Comparison of ENCODE assay signal across 12 cellular contexts in the genomic region with DNA sequence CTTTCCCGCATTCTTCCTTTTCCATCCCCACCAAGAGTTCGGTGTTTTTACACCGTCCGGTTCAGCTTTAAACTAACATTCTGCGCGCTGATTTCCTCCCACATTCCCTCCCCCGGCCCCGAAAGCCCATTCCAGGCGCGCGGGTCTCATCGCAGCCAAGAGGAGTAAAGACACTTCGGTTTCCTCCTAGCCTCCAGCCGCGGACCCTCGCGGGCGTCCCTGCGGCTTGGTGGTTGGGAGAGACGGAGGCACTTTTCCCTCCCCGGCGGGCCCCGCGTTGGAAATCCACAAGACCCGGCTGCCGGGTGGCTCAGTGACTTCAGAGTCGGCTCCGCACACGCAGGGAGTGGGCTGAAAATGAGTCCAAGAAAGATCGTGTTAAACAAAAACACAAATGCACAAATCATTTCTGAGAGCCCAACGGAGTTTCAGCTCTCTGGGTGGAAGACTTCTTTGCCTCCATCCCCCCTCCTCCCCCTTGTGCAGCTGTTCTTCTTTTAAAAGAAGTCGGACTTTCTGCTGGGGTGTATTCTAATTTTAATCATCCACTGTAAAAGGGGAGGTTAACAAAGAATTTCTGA. TPM values are rescaled to one million over a fixed set of nuclear protein-coding genes. Genes with fewer than 3 reads are reported as not detected.
DNase-seq lines count a peak whose midpoint lies in the region; ATAC-seq and TF ChIP-seq lines count a peak whose summit lies in the region.
"Had no signal": no experiment of that assay in that cellular context is flagged by ENCODE, and none has a peak within 500 bp of the region (broad histone marks: within the 10 kb centered on the region; RNA-seq: fewer than 3 reads in every experiment).

No MANE protein-coding gene starts in this region.

- no TSS peak for BruUV-seq in Caco-2 (replicated peaks; lab: Mats Ljungman, UMichigan)

- CTCF ChIA-PET in Caco-2 (lab: Charles Lee) (no interaction called here), HEK293T (lab: Yijun Ruan, JAX) (no interaction called here)

- H3K4me3 Mint-ChIP-seq in Caco-2 (ENCODE audit: unreplicated experiment): peak overlapping the region; percentile 73
- H3K4me3 Mint-ChIP-seq in osteocyte (ENCODE audit: unreplicated experiment): peak overlapping the region; percentile 50

- H3K4me1 Mint-ChIP-seq in Caco-2 (ENCODE audit: low read depth, unreplicated experiment) (no peaks in the 10 kb centered on the region), osteocyte (ENCODE audit: unreplicated experiment) (peaks cover 46% of the 10 kb centered on the region)

- TF ChIP-seq CTCF in Caco-2 (IDR thresholded peaks at IDR 0.05; ENCODE audit: insufficient read depth in 1 of 2, low read depth in 1 of 2, low read length in 1 of 2, severe bottlenecking in 1 of 2, unreplicated experiment in 1 of 2) (no peak), coronary artery (IDR thresholded peaks at IDR 0.05) (no peak), osteocyte (IDR thresholded peaks at IDR 0.05) (no peak), body of pancreas (IDR thresholded peaks at IDR 0.05) (no peak)

- no peaks in the 10 kb centered on the region for H3K9me3 ChIP-seq in Caco-2
- no peaks in the 10 kb centered on the region for H3K9me3 ChIP-seq in body of pancreas

- H3K36me3 ChIP-seq in Caco-2 (ENCODE audit: control insufficient read depth, insufficient read depth, low read length) (no peaks in the 10 kb centered on the region), body of pancreas (replicated peaks in 1 of 2; ENCODE audit: insufficient read depth in 1 of 2, low read depth in 2 of 2) (no peaks in the 10 kb centered on the region)

- H3K27ac Mint-ChIP-seq in Caco-2 (ENCODE audit: unreplicated experiment): no peak overlapping the region
- no peak overlapping the region for H3K27ac Mint-ChIP-seq in osteocyte (ENCODE audit: unreplicated experiment)

- no peak overlapping the region for H3K27ac ChIP-seq in coronary artery
- H3K27ac ChIP-seq in body of pancreas: no peak overlapping the region

- H3K27me3 Mint-ChIP-seq in Caco-2 (ENCODE audit: insufficient read depth, unreplicated experiment) (peaks cover 29% of the 10 kb centered on the region), osteocyte (ENCODE audit: unreplicated experiment) (peaks cover 81% of the 10 kb centered on the region)

- H3K27me3 ChIP-seq in Caco-2 (replicated peaks; ENCODE audit: control insufficient read depth, insufficient read depth, low read length) (no peaks in the 10 kb centered on the region; the same call in 1 of the 2 replicates), body of pancreas (peaks cover 0 to 15% of the 10 kb centered on the region in 2 donors)

- H3K4me3 ChIP-seq in Caco-2 (ENCODE audit: low read depth, low read length) (peak overlapping the region; percentile 30), coronary artery (peak overlapping the region; percentile 7), body of pancreas (no peak overlapping the region)

- intact Hi-C loops in Caco-2 (cut with micrococcal nuclease; ENCODE audit: unreplicated experiment) (no loop called here), body of pancreas (cut with DNase I) (no loop called here)

- H3K9me3 Mint-ChIP-seq in Caco-2 (ENCODE audit: unreplicated experiment): no peaks in the 10 kb centered on the region
- H3K9me3 Mint-ChIP-seq in osteocyte (ENCODE audit: unreplicated experiment): no peaks in the 10 kb centered on the region

- no peak for ATAC-seq in body of pancreas
- no peak for ATAC-seq in HG03457 (IDR thresholded peaks at IDR 0.05; ENCODE audit: unreplicated experiment)

- H3K36me3 Mint-ChIP-seq in Caco-2 (ENCODE audit: insufficient read depth, unreplicated experiment) (peaks cover 6% of the 10 kb centered on the region), osteocyte (ENCODE audit: unreplicated experiment) (no peaks in the 10 kb centered on the region)

- POLR2A ChIA-PET in Caco-2 (lab: Charles Lee): no interaction called here
- POLR2A ChIA-PET in HEK293T (lab: Yijun Ruan, JAX): no interaction called here

- no peaks in the 10 kb centered on the region for H3K4me1 ChIP-seq in Caco-2
- peaks cover 19% of the 10 kb centered on the region for H3K4me1 ChIP-seq in body of pancreas

- DNase-seq in Caco-2 (peak in 1 of 2 experiments; percentile 18), HEK293T (ENCODE audit: extremely low spot score) (no peak), coronary artery (ENCODE audit: low spot score) (no peak), osteocyte (ENCODE audit: extremely low spot score, unreplicated experiment) (no peak), body of pancreas (no peak), activated gamma-delta T cell treated with Interleukin-2 at 50 U/mL for 16 hours (no peak)
- DNase-seq: DMS153; erythroblast; NCI-H187; stimulated activated CD4-positive, alpha-beta T cell treated with anti-CD3 and anti-CD28 coated beads, Interleukin-12 subunit alpha, Interleukin-12 subunit beta, amount 100 ng/mL, for 4 hours had no signal

- TF ChIP-seq POLR2A in body of pancreas (IDR thresholded peaks at IDR 0.05): no peak

- WGBS in body of pancreas, 2 donors: 1 to 6% methylated on average over 17 to 32 of the region's 32 CpGs

TF ChIP-seq in HEK293T, 16 proteins besides CTCF, POLR2A, EP300 and RAD21:
- TF ChIP-seq NFRKB (IDR thresholded peaks at IDR 0.05): no peak
- no peak for TF ChIP-seq TARDBP (IDR thresholded peaks at IDR 0.05)
- TF ChIP-seq HDGF (IDR thresholded peaks at IDR 0.05; ENCODE audit: borderline replicate concordance): no peak
- 0 out of 2 replicates have a peak, but pooled peaks have one; percentile 21 for TF ChIP-seq L3MBTL2 (conservative IDR thresholded peaks at IDR 0.05)
- TF ChIP-seq FOXK2 (IDR thresholded peaks at IDR 0.05): no peak
- TF ChIP-seq PKNOX1 (IDR thresholded peaks at IDR 0.05): no peak

RNA-seq across cellular contexts. Expression of gene ARX, which starts 2.0 kb away (rescaled TPM):
- total RNA-seq in Caco-2 (2022): 0.49 and 0.52 TPM in 2 replicates
- not detected in 2 replicates for total RNA-seq in osteocyte
- 1 to 10 TPM in 1 of 2 donors, not detected in 1; 1.0 TPM for total RNA-seq in body of pancreas
- total RNA-seq: mucosa of gallbladder had no signal

Comparison
In these comparisons a context has a peak if more than half of its experiments do, and no peak if none do; other contexts are left out.
1. H3K4me3 ChIP-seq: peak in Caco-2 (single experiment) and coronary artery (single experiment); none in body of pancreas (0 of 2).